In the genomic region with DNA sequence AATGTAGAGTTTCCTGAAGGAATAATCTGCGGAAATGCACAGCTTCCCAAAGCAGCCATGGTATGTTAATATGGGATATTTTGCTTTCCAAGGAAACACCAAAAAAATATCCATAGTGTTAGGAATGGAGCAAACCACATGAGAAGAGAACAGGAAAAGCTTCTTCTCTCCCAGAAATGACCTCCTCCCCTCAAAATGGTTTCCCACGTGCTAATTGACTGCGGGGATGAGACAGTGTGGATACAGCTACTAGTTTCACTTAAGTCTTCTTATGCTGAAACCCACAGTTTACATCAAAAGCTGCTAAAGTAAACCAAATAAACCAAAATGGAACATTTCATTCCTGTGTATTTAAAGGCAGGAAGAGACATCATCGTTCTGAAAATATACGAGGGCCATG, we compare ENCODE assay signal across 12 cellular contexts.
DNase-seq lines count a peak whose midpoint lies in the region; ATAC-seq and TF ChIP-seq lines count a peak whose summit lies in the region.
"Had no signal": no experiment of that assay in that cellular context is flagged by ENCODE, and none has a peak within 500 bp of the region (broad histone marks: within the 10 kb centered on the region; RNA-seq: fewer than 3 reads in every experiment).

No MANE protein-coding gene starts in this region.

- H3K4me2 ChIP-seq in BLaER1 (0 out of 2 replicates have a peak overlapping the region, but pooled peaks have one; percentile 25), KMS-11 (peak overlapping the region; percentile 63)

- no peaks in the 10 kb centered on the region for H3K9me3 ChIP-seq in BLaER1
- H3K9me3 ChIP-seq in mucosa of rectum (ENCODE audit: control insufficient read depth in 2 of 2, low read length in 2 of 2) = no peaks in the 10 kb centered on the region
- H3K9me3 ChIP-seq: psoas muscle had no signal

- peaks cover 88% of the 10 kb centered on the region for H3K4me1 Mint-ChIP-seq in central memory CD8-positive, alpha-beta T cell

- peak overlapping the region; percentile 94 for H3K27ac Mint-ChIP-seq in central memory CD8-positive, alpha-beta T cell (ENCODE audit: low read depth)

- H3K9ac ChIP-seq in BLaER1 = no peak overlapping the region
- H3K9ac ChIP-seq in KMS-11 = no peak overlapping the region
- peak overlapping the region in 1 of 2 donors; percentile 32 for H3K9ac ChIP-seq in mucosa of rectum (ENCODE audit: low read depth in 1 of 2, low read length in 2 of 2)

- no peak for DNase-seq in central memory CD8-positive, alpha-beta T cell (ENCODE audit: low spot score in 2 of 2)
- no peak for DNase-seq in NCI-H2196 (lab: John Stamatoyannopoulos, UW; ENCODE audit: unreplicated experiment)
- no peak for DNase-seq in stimulated activated naive CD4-positive, alpha-beta T cell treated with Interleukin-2 at 50 U/mL for 16 hours (lab: John Stamatoyannopoulos, UW)
- DNase-seq: activated effector memory CD4-positive, alpha-beta T cell treated with Interleukin-2 at 50 U/mL for 16 hours; NCI-H146; psoas muscle had no signal

- H3K27ac ChIP-seq in BLaER1 = no peak overlapping the region
- peak overlapping the region; percentile 60; the same call in 1 of the 2 replicates for H3K27ac ChIP-seq in KMS-11
- peak overlapping the region; percentile 45 to 50 for H3K27ac ChIP-seq in mucosa of rectum (ENCODE audit: low read depth in 2 of 2, low read length in 2 of 2)
- H3K27ac ChIP-seq: epithelial cell of prostate, psoas muscle had no signal

- no peak overlapping the region for H2AFZ ChIP-seq in KMS-11 (ENCODE audit: low read depth)

- H3K27me3 ChIP-seq in BLaER1 (no peaks in the 10 kb centered on the region), KMS-11 (ENCODE audit: insufficient read depth, low read depth) (no peaks in the 10 kb centered on the region), mucosa of rectum (ENCODE audit: control insufficient read depth in 2 of 2, insufficient read depth in 2 of 2, low read length in 2 of 2) (no peaks in the 10 kb centered on the region)

- H3K4me1 ChIP-seq in BLaER1 (peaks cover 74% of the 10 kb centered on the region), KMS-11 (ENCODE audit: low read depth, poor library complexity, severe bottlenecking) (peaks cover 68% of the 10 kb centered on the region), mucosa of rectum (ENCODE audit: control insufficient read depth in 2 of 2, insufficient read depth in 2 of 2, low read length in 2 of 2) (peaks cover 5 to 9% of the 10 kb centered on the region in 2 donors)
- H3K4me1 ChIP-seq: psoas muscle had no signal

- ATAC-seq in central memory CD8-positive, alpha-beta T cell (replicated peaks; ENCODE audit: extremely low read depth, poor library complexity, severe bottlenecking) = peak; percentile 48
- no peak for ATAC-seq in GM18517 (IDR thresholded peaks at IDR 0.05; ENCODE audit: unreplicated experiment)
- no peak for ATAC-seq in HG02610 (IDR thresholded peaks at IDR 0.05; ENCODE audit: unreplicated experiment)

- no peaks in the 10 kb centered on the region for H3K79me2 ChIP-seq in KMS-11 (ENCODE audit: insufficient read depth, low read depth)

- H3K27me3 Mint-ChIP-seq in central memory CD8-positive, alpha-beta T cell = no peaks in the 10 kb centered on the region

- H3K4me3 ChIP-seq in BLaER1 = no peak overlapping the region
- no peak overlapping the region for H3K4me3 ChIP-seq in KMS-11 (IDR thresholded peaks at IDR 0.05; ENCODE audit: insufficient read depth, low read depth, low read length)
- H3K4me3 ChIP-seq in mucosa of rectum (ENCODE audit: low read length in 2 of 2) = no peak overlapping the region
- H3K4me3 ChIP-seq: psoas muscle had no signal

- peaks cover 56% of the 10 kb centered on the region for H3K36me3 ChIP-seq in BLaER1
- no peaks in the 10 kb centered on the region for H3K36me3 ChIP-seq in KMS-11 (ENCODE audit: insufficient read depth)
- no peaks in the 10 kb centered on the region for H3K36me3 ChIP-seq in mucosa of rectum (ENCODE audit: control insufficient read depth in 2 of 2, insufficient read depth in 2 of 2, low read length in 2 of 2)

- H3K4me3 Mint-ChIP-seq in central memory CD8-positive, alpha-beta T cell = peak overlapping the region; percentile 54

- peaks cover 78% of the 10 kb centered on the region for H4K20me1 ChIP-seq in BLaER1
- H4K20me1 ChIP-seq in KMS-11 (ENCODE audit: insufficient read depth) = no peaks in the 10 kb centered on the region

- no peak for TF ChIP-seq CTCF in KMS-11 (conservative IDR thresholded peaks at IDR 0.05; ENCODE audit: low read depth, low read length)

- peaks cover 25% of the 10 kb centered on the region for H3K36me3 Mint-ChIP-seq in central memory CD8-positive, alpha-beta T cell (ENCODE audit: insufficient read depth)

- no peaks in the 10 kb centered on the region for H3K9me3 Mint-ChIP-seq in central memory CD8-positive, alpha-beta T cell
